In the genomic region with DNA sequence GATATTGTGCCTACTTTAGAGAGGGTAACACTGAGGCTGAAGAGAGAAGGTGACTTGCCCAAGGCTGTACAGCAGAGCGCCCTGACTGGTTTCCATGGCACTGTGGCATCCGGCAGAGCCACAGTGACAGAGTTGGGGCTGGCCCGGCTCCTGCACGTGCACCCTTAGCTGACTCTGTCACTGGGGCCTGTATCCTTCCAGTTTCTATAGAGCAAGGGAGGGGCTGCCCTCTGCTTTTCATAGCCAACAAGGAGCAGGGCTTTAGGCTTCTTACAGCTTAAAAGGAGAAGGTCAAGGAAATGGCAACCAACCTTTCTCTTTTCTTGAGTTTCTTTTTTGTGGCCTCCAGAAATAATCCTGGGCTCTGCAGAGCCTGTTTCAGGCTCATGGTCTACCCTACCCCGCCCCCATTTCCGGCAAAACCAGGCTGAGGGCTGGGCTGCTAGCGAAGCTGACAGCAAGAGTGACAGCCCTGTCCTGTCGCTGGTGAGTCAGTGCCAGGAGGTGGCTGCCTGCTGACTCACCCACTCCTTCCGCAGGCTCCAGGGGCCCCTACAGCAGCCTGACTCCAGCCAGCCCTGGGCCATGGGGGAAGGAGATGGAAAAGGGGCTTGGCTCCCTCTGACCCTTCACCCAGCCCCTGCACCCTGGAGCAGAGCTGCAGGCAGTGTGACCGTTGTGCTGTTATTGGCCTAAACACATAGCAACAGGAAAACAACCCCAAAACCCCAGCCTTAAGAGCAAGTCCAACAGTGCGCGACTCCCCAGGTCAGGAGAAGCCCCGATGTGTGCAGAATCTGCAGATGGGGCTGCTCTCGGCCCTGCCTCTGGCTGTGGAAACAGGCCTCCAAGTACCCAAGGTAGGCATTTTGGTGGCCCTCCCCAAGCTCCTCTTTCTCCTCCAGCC, we compare ENCODE assay signal across 1 cellular context.
A peak's percentile ranks its signal among the peaks of the same experiment; 100 is the strongest.
TF ChIP-seq lines count a peak whose summit lies in the region.

No MANE protein-coding gene starts in this region.

TF ChIP-seq in K562, 482 proteins besides CTCF, POLR2A, EP300 and RAD21 (continued from another document and continues in another):
- TF ChIP-seq, protein P1, sequence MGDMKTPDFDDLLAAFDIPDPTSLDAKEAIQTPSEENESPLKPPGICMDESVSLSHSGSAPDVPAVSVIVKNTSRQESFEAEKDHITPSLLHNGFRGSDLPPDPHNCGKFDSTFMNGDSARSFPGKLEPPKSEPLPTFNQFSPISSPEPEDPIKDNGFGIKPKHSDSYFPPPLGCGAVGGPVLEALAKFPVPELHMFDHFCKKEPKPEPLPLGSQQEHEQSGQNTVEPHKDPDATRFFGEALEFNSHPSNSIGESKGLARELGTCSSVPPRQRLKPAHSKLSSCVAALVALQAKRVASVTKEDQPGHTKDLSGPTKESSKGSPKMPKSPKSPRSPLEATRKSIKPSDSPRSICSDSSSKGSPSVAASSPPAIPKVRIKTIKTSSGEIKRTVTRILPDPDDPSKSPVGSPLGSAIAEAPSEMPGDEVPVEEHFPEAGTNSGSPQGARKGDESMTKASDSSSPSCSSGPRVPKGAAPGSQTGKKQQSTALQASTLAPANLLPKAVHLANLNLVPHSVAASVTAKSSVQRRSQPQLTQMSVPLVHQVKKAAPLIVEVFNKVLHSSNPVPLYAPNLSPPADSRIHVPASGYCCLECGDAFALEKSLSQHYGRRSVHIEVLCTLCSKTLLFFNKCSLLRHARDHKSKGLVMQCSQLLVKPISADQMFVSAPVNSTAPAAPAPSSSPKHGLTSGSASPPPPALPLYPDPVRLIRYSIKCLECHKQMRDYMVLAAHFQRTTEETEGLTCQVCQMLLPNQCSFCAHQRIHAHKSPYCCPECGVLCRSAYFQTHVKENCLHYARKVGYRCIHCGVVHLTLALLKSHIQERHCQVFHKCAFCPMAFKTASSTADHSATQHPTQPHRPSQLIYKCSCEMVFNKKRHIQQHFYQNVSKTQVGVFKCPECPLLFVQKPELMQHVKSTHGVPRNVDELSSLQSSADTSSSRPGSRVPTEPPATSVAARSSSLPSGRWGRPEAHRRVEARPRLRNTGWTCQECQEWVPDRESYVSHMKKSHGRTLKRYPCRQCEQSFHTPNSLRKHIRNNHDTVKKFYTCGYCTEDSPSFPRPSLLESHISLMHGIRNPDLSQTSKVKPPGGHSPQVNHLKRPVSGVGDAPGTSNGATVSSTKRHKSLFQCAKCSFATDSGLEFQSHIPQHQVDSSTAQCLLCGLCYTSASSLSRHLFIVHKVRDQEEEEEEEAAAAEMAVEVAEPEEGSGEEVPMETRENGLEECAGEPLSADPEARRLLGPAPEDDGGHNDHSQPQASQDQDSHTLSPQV (IDR thresholded peaks at IDR 0.05) = peak; percentile 94
- TF ChIP-seq, protein P2, sequence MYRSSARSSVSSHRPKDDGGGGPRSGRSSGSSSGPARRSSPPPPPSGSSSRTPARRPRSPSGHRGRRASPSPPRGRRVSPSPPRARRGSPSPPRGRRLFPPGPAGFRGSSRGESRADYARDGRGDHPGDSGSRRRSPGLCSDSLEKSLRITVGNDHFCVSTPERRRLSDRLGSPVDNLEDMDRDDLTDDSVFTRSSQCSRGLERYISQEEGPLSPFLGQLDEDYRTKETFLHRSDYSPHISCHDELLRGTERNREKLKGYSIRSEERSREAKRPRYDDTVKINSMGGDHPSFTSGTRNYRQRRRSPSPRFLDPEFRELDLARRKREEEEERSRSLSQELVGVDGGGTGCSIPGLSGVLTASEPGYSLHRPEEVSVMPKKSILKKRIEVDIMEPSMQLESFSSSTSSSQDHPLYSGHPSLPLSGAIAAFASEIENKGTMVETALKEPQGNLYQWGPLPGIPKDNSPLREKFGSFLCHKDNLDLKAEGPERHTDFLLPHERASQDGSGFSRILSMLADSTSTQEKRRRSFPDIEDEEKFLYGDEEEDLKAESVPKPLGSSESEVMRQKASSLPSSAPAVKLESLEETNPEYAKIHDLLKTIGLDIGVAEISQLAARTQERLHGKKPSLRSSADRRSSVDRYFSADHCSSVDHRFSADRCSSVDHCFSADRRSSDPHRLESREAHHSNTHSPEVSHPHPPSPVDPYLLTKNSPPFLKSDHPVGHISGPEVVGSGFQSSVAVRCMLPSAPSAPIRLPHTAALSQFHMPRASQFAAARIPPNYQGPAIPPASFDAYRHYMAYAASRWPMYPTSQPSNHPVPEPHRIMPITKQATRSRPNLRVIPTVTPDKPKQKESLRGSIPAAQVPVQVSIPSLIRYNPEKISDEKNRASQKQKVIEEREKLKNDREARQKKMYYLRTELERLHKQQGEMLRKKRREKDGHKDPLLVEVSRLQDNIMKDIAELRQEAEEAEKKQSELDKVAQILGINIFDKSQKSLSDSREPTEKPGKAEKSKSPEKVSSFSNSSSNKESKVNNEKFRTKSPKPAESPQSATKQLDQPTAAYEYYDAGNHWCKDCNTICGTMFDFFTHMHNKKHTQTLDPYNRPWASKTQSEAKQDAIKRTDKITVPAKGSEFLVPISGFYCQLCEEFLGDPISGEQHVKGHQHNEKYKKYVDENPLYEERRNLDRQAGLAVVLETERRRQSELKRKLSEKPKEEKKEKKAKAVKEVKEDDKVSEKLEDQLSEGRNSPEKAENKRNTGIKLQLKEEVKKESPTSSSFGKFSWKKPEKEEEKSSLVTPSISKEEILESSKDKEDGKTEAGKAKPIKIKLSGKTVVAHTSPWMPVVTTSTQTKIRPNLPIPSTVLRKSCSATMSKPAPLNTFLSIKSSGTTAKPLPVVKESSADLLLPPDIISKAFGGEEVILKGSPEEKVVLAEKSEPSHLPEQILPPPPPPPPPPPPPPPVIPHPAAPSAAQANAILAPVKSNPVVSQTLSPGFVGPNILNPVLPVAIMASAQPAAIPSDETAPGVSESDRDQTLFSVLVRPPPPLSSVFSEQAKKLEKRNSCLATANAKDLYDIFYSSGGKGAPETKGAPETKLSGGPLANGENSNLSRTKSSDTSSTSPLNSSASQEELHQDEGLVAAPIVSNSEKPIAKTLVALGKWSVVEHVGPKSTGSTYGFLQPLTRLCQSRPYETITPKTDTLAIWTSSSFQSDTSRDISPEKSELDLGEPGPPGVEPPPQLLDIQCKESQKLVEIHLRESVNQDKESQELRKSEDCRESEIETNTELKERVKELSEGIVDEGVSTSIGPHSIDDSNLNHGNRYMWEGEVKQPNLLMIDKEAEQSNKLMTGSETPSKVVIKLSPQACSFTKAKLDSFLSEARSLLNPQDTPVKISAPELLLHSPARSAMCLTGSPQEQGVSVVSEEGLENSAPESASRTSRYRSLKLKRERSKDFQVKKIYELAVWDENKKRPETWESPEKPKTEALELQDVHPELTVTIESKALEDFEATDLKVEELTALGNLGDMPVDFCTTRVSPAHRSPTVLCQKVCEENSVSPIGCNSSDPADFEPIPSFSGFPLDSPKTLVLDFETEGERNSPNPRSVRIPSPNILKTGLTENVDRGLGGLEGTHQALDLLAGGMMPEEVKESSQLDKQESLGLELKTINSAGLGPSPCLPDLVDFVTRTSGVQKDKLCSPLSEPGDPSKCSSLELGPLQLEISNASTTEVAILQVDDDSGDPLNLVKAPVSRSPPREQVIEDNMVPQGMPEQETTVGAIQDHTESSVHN (IDR thresholded peaks at IDR 0.05; ENCODE audit: borderline replicate concordance in 1 of 2, low read depth in 1 of 2) = peak in 1 of 2 experiments; percentile 94; a peak in 2 of 4 replicates
- TF ChIP-seq, protein P3, sequence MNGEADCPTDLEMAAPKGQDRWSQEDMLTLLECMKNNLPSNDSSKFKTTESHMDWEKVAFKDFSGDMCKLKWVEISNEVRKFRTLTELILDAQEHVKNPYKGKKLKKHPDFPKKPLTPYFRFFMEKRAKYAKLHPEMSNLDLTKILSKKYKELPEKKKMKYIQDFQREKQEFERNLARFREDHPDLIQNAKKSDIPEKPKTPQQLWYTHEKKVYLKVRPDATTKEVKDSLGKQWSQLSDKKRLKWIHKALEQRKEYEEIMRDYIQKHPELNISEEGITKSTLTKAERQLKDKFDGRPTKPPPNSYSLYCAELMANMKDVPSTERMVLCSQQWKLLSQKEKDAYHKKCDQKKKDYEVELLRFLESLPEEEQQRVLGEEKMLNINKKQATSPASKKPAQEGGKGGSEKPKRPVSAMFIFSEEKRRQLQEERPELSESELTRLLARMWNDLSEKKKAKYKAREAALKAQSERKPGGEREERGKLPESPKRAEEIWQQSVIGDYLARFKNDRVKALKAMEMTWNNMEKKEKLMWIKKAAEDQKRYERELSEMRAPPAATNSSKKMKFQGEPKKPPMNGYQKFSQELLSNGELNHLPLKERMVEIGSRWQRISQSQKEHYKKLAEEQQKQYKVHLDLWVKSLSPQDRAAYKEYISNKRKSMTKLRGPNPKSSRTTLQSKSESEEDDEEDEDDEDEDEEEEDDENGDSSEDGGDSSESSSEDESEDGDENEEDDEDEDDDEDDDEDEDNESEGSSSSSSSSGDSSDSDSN (IDR thresholded peaks at IDR 0.05; ENCODE audit: borderline replicate concordance in 1 of 2, low read depth in 2 of 2, low read length in 2 of 2) = peak; percentile 43 to 94; a peak in 2 of 4 replicates
- TF ChIP-seq, protein P4, sequence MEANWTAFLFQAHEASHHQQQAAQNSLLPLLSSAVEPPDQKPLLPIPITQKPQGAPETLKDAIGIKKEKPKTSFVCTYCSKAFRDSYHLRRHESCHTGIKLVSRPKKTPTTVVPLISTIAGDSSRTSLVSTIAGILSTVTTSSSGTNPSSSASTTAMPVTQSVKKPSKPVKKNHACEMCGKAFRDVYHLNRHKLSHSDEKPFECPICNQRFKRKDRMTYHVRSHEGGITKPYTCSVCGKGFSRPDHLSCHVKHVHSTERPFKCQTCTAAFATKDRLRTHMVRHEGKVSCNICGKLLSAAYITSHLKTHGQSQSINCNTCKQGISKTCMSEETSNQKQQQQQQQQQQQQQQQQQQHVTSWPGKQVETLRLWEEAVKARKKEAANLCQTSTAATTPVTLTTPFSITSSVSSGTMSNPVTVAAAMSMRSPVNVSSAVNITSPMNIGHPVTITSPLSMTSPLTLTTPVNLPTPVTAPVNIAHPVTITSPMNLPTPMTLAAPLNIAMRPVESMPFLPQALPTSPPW (CRISPR knock-in tag; IDR thresholded peaks at IDR 0.05) = peak; percentile 80
- TF ChIP-seq STAT5A (IDR thresholded peaks at IDR 0.05; ENCODE audit: borderline replicate concordance, low read length) (no peak), SUPT5H (IDR thresholded peaks at IDR 0.05) (peak; percentile 20; the same call in 1 of the 2 replicates), PURB (CRISPR knock-in tag; IDR thresholded peaks at IDR 0.05; ENCODE audit: low read depth) (no peak), CREM (IDR thresholded peaks at IDR 0.05; ENCODE audit: low read depth) (peak; percentile 81), PTBP1 (IDR thresholded peaks at IDR 0.05; ENCODE audit: low read depth, low read length) (0 out of 2 replicates have a peak, but pooled peaks have one; percentile 21), RBM15 (IDR thresholded peaks at IDR 0.05; ENCODE audit: insufficient read depth, low read length) (no peak), LEF1 (IDR thresholded peaks at IDR 0.05) (peak; percentile 72), CREB1 (IDR thresholded peaks at IDR 0.05) (0 out of 2 replicates have a peak, but pooled peaks have one; percentile 47), CREB1 (CRISPR knock-in tag; IDR thresholded peaks at IDR 0.05) (0 out of 2 replicates have a peak, but pooled peaks have one; percentile 19), SAP30 (IDR thresholded peaks at IDR 0.05; ENCODE audit: borderline replicate concordance, insufficient read depth, low read depth, low read length, poor library complexity, severe bottlenecking) (peak; percentile 65), ZNF324 (CRISPR knock-in tag; IDR thresholded peaks at IDR 0.05) (no peak), RB1 (IDR thresholded peaks at IDR 0.05; ENCODE audit: low read depth) (peak; percentile 46; the same call in 1 of the 2 replicates), BRD9 (IDR thresholded peaks at IDR 0.05; ENCODE audit: low read depth, partially characterized antibody) (peak; percentile 35), ELF2 (CRISPR knock-in tag; IDR thresholded peaks at IDR 0.05) (0 out of 2 replicates have a peak, but pooled peaks have one; percentile 49), ZNF316 (IDR thresholded peaks at IDR 0.05) (peak; percentile 90), ZFX (CRISPR knock-in tag; IDR thresholded peaks at IDR 0.05) (0 out of 2 replicates have a peak, but pooled peaks have one; percentile 25), MYC (IDR thresholded peaks at IDR 0.05; ENCODE audit: low read depth, low read length) (peak; percentile 79), MYC (CRISPR knock-in tag; IDR thresholded peaks at IDR 0.05; ENCODE audit: borderline replicate concordance, low read depth) (peak; percentile 65; the same call in 1 of the 2 replicates), MAFG (tag; conservative IDR thresholded peaks at IDR 0.05) (peak; percentile 83), HDAC1 (IDR thresholded peaks at IDR 0.05) (peak in 1 of 2 experiments; percentile 72; a peak in 2 of 4 replicates), HDAC3 (IDR thresholded peaks at IDR 0.05; ENCODE audit: borderline replicate concordance, partially characterized antibody) (no peak), DDX20 (tag; IDR thresholded peaks at IDR 0.05; ENCODE audit: low read depth) (no peak), CBFA2T2 (conservative IDR thresholded peaks at IDR 0.05) (0 out of 2 replicates have a peak, but pooled peaks have one; percentile 8)
- TF ChIP-seq, protein P5, sequence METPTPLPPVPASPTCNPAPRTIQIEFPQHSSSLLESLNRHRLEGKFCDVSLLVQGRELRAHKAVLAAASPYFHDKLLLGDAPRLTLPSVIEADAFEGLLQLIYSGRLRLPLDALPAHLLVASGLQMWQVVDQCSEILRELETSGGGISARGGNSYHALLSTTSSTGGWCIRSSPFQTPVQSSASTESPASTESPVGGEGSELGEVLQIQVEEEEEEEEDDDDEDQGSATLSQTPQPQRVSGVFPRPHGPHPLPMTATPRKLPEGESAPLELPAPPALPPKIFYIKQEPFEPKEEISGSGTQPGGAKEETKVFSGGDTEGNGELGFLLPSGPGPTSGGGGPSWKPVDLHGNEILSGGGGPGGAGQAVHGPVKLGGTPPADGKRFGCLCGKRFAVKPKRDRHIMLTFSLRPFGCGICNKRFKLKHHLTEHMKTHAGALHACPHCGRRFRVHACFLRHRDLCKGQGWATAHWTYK (CRISPR knock-in tag; IDR thresholded peaks at IDR 0.05) = peak; percentile 66; the same call in 1 of the 2 replicates
- TF ChIP-seq, protein P6, sequence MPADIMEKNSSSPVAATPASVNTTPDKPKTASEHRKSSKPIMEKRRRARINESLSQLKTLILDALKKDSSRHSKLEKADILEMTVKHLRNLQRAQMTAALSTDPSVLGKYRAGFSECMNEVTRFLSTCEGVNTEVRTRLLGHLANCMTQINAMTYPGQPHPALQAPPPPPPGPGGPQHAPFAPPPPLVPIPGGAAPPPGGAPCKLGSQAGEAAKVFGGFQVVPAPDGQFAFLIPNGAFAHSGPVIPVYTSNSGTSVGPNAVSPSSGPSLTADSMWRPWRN (IDR thresholded peaks at IDR 0.05; ENCODE audit: low read depth) = 0 out of 2 replicates have a peak, but pooled peaks have one; percentile 16
- TF ChIP-seq, protein P7, sequence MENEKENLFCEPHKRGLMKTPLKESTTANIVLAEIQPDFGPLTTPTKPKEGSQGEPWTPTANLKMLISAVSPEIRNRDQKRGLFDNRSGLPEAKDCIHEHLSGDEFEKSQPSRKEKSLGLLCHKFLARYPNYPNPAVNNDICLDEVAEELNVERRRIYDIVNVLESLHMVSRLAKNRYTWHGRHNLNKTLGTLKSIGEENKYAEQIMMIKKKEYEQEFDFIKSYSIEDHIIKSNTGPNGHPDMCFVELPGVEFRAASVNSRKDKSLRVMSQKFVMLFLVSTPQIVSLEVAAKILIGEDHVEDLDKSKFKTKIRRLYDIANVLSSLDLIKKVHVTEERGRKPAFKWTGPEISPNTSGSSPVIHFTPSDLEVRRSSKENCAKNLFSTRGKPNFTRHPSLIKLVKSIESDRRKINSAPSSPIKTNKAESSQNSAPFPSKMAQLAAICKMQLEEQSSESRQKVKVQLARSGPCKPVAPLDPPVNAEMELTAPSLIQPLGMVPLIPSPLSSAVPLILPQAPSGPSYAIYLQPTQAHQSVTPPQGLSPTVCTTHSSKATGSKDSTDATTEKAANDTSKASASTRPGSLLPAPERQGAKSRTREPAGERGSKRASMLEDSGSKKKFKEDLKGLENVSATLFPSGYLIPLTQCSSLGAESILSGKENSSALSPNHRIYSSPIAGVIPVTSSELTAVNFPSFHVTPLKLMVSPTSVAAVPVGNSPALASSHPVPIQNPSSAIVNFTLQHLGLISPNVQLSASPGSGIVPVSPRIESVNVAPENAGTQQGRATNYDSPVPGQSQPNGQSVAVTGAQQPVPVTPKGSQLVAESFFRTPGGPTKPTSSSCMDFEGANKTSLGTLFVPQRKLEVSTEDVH (IDR thresholded peaks at IDR 0.05; ENCODE audit: low read depth, partially characterized antibody) = no peak
